In genomic region chr11:8221025-8221723, GRCh38 we compare ENCODE assay signal across 27 cellular contexts. TPM values are rescaled to one million over a fixed set of nuclear protein-coding genes. Genes with fewer than 3 reads are reported as not detected.
"Had no signal": no experiment of that assay in that cellular context is flagged by ENCODE, and none has a peak within 500 bp of the region (broad histone marks: within the 10 kb centered on the region; RNA-seq: fewer than 3 reads in every experiment).

No MANE protein-coding gene starts in this region.

- H3K9ac ChIP-seq: parathyroid adenoma had no signal

- H3K27me3 ChIP-seq: gastrocnemius medialis, transverse colon had no signal

- DNase-seq: central memory CD4-positive, alpha-beta T cell; cortex of kidney; dorsolateral prefrontal cortex; effector memory CD4-positive, alpha-beta T cell; gastrocnemius medialis; left colon; left ventricle myocardium superior; mammary epithelial cell; mucosa of descending colon; natural killer cell; occipital lobe; stimulated activated CD4-positive, alpha-beta T cell treated with anti-CD3 and anti-CD28 coated beads, Interleukin-2, amount 100 ng/mL, for 24 hours; stimulated activated CD4-positive, alpha-beta T cell treated with anti-CD3 and anti-CD28 coated beads, Interleukin-4, amount 100 ng/mL, for 4 hours; stimulated activated naive CD4-positive, alpha-beta T cell; stomach; substantia nigra; transverse colon had no signal

- ATAC-seq: esophagus mucosa, gastrocnemius medialis, left ventricle myocardium superior, natural killer cell, sciatic nerve had no signal

- H3K36me3 ChIP-seq: gastrocnemius medialis, stomach, thoracic aorta, transverse colon had no signal

- H3K9me3 ChIP-seq: gastrocnemius medialis, mucosa of descending colon, stomach, thoracic aorta, transverse colon had no signal

- H3K9me3 Mint-ChIP-seq: natural killer cell, neural crest cell had no signal

- H3K27ac ChIP-seq: gastrocnemius medialis, parathyroid adenoma, stomach, thoracic aorta had no signal

- H3K27ac Mint-ChIP-seq: natural killer cell had no signal

- H3K36me3 Mint-ChIP-seq: natural killer cell had no signal

- H3K4me1 ChIP-seq: gastrocnemius medialis, parathyroid adenoma had no signal

- H3K79me2 ChIP-seq: parathyroid adenoma had no signal

- H3K4me3 Mint-ChIP-seq: natural killer cell, neural crest cell had no signal

- H2AFZ ChIP-seq: parathyroid adenoma had no signal

- H3K4me3 ChIP-seq: dorsolateral prefrontal cortex, gastrocnemius medialis, mucosa of descending colon, skin epidermis, stomach, thoracic aorta, transverse colon had no signal

RNA-seq across cellular contexts. Expression of gene LMO1, which starts 42.5 kb away (rescaled TPM):
- total RNA-seq: esophagus mucosa, fibroblast of lung, fibroblast of villous mesenchyme, left colon, myocyte, natural killer cell, pulmonary artery endothelial cell, stomach, thoracic aorta, transverse colon had no signal

RNA-seq across cellular contexts. Expression of gene RIC3, which starts 52.3 kb away (rescaled TPM):
- total RNA-seq: fibroblast of lung, fibroblast of villous mesenchyme, myocyte had no signal
